ENCODE assay signal across 8 cellular contexts in the genomic region with DNA sequence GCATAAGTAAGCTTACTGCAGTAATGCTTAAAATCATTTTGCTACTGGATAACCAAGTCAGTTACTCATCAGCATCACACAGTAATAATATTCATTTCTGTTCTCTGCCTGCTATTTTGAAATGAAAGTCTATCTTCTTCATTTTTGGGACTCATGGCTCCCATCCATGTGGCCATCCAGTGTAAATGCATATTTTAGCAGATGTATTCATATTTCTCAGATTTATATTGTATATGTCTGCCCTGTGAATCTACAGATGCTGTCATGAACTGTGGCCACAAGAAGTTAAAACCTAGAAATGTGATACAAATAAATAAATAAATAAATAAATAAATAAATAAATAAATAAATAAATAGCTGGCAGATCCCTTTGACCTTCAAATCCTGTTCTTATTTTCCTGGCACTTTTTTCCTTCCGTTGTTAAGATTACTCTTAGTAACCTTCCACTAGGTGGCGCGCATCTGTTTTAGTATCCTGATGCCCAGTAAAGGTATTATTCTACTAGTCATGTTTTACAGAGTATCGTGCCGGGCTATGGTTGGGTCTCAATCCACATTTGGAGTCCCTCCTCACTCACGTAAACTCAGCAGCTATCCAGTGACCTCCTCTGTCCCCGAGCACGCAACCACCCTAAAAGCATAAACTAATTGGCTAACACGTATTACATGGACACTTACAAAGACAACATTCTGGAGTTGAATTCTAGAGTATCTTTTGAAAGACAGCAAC.
DNase-seq lines count a peak whose midpoint lies in the region; ATAC-seq lines count a peak whose summit lies in the region.

No MANE protein-coding gene starts in this region.

- H3K27me3 Mint-ChIP-seq in activated CD4-positive, alpha-beta T cell treated with anti-CD3 and anti-CD28 coated beads, Interleukin-2, amount 10 ng/mL, durations not matched to agents 7 days and 5 days: no peaks in the 10 kb centered on the region

- peaks cover 73% of the 10 kb centered on the region for H3K4me1 Mint-ChIP-seq in activated CD4-positive, alpha-beta T cell treated with anti-CD3 and anti-CD28 coated beads, Interleukin-2, amount 10 ng/mL, durations not matched to agents 7 days and 5 days

- DNase-seq in G401 (ENCODE audit: low spot score): peak; percentile 41
- DNase-seq in NCI-H748 (lab: John Stamatoyannopoulos, UW; ENCODE audit: unreplicated experiment): peak; percentile 87
- peak; percentile 86 for DNase-seq in activated CD4-positive, alpha-beta T cell treated with anti-CD3 and anti-CD28 coated beads, Interleukin-2, amount 10 ng/mL, durations not matched to agents 7 days and 5 days
- DNase-seq in dermis microvascular lymphatic vessel endothelial cell (ENCODE audit: low read depth in 2 of 2): peak; percentile 69 to 90
- peak; percentile 87 to 92 for DNase-seq in lung microvascular endothelial cell (ENCODE audit: low read depth in 2 of 2)
- peak; percentile 61 to 64 for DNase-seq in stimulated activated CD8-positive, alpha-beta memory T cell treated with anti-CD3 and anti-CD28 coated beads, Interleukin-4, amount 100 ng/mL, for 1 hour (ENCODE audit: low read depth in 2 of 2, low spot score in 1 of 2)

- in situ Hi-C loops in G401 (cut with HindIII; ENCODE audit: low sequenced_read_pairs): no loop called here

- no peaks in the 10 kb centered on the region for H3K9me3 Mint-ChIP-seq in activated CD4-positive, alpha-beta T cell treated with anti-CD3 and anti-CD28 coated beads, Interleukin-2, amount 10 ng/mL, durations not matched to agents 7 days and 5 days

- H3K4me3 Mint-ChIP-seq in activated CD4-positive, alpha-beta T cell treated with anti-CD3 and anti-CD28 coated beads, Interleukin-2, amount 10 ng/mL, durations not matched to agents 7 days and 5 days: peak overlapping the region; percentile 44

- ATAC-seq in HG03520 (IDR thresholded peaks at IDR 0.05; ENCODE audit: unreplicated experiment) (peak; percentile 68), HG02763 (IDR thresholded peaks at IDR 0.05; ENCODE audit: unreplicated experiment) (no peak)

- POLR2A ChIA-PET in activated CD4-positive, alpha-beta T cell treated with anti-CD3 and anti-CD28 coated beads, Interleukin-2, amount 10 ng/mL, durations not matched to agents 7 days and 5 days (lab: Charles Lee): interaction anchor here (0.6 kb wide), 1 partner anchor 465 kb away, joined by 3 read pairs; no protein-coding TSS in a partner anchor

- peak overlapping the region; percentile 85 for H3K27ac Mint-ChIP-seq in activated CD4-positive, alpha-beta T cell treated with anti-CD3 and anti-CD28 coated beads, Interleukin-2, amount 10 ng/mL, durations not matched to agents 7 days and 5 days

- CTCF ChIA-PET in activated CD4-positive, alpha-beta T cell treated with anti-CD3 and anti-CD28 coated beads, Interleukin-2, amount 10 ng/mL, durations not matched to agents 7 days and 5 days (lab: Charles Lee): interaction anchor here (0.6 to 2.3 kb wide), 16 partner anchors 8 to 174 kb away, joined by 3 to 10 read pairs (median 4); a partner anchor contains a TSS

- H3K36me3 Mint-ChIP-seq in activated CD4-positive, alpha-beta T cell treated with anti-CD3 and anti-CD28 coated beads, Interleukin-2, amount 10 ng/mL, durations not matched to agents 7 days and 5 days (ENCODE audit: low read depth): peaks cover 2% of the 10 kb centered on the region
